In the genomic region with DNA sequence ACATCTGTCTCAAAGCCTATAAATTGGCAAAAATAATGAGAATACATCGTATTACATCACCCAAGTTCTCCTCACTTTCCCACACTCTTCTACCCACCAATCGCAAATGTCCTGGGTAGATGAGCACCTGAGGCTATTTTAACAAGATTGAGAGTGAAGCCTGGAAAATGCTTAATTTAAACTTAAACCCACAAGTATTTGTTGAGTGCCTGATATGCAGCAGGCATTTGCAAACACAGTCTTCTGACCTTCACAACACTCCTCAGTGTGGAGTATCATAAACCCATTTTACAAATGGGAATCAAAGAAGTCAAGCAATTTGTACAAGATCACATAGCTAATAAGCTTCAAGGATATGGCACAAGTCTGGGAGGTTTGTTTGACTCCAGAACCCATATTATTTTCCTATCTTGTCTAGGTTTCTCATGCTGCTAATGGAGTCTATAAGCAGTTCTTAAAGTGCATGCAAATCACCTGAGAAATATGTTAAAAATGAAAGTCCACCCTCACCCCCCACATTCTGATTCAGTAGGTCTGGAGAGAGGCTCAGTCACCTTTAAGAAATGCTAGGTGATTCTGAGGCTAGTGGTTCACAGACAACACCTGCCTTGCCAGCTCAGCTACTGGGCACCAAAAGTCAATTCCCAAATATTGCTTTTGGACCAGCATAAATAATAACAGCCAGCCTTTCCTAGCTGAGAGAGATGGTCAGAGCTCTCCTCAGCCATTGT, we compare ENCODE assay signal across 19 cellular contexts. TPM values are rescaled to one million over a fixed set of nuclear protein-coding genes. Genes with fewer than 3 reads are reported as not detected.
"Had no signal": no experiment of that assay in that cellular context is flagged by ENCODE, and none has a peak within 500 bp of the region (broad histone marks: within the 10 kb centered on the region; RNA-seq: fewer than 3 reads in every experiment).

No MANE protein-coding gene starts in this region.

- H3K4me2 ChIP-seq: hepatocyte had no signal

- H3K9me3 ChIP-seq: psoas muscle, vagina had no signal

- H3K79me2 ChIP-seq: hepatocyte had no signal

- H3K4me3 ChIP-seq: coronary artery, dorsolateral prefrontal cortex, hepatocyte, left ventricle myocardium inferior, lung, psoas muscle, stomach, vagina had no signal

- H3K4me1 ChIP-seq: left ventricle myocardium inferior, psoas muscle, vagina had no signal

- H3K27me3 ChIP-seq: stomach, vagina had no signal

- H3K27ac ChIP-seq: dorsolateral prefrontal cortex, hepatocyte, left ventricle myocardium inferior, psoas muscle, stomach, vagina had no signal

- H3K36me3 ChIP-seq: left ventricle myocardium inferior, stomach, vagina had no signal

- DNase-seq: dorsolateral prefrontal cortex; effector CD8-positive, alpha-beta T cell; foreskin melanocyte; head of caudate nucleus; kidney glomerular epithelial cell; left ventricle myocardium inferior; mesenchymal stem cell; naive B cell; psoas muscle; retina; stimulated activated CD4-positive, alpha-beta T cell treated with anti-CD3 and anti-CD28 coated beads, Interleukin-2, amount 100 ng/mL, for 24 hours; stimulated activated CD4-positive, alpha-beta T cell treated with anti-CD3 and anti-CD28 coated beads, Interleukin-4, amount 100 ng/mL, for 4 hours; stimulated activated naive CD4-positive, alpha-beta T cell; stomach had no signal

- H2AFZ ChIP-seq: hepatocyte had no signal

RNA-seq across cellular contexts. Expression of a gene that starts 49.8 kb away (rescaled TPM):
- polyA plus RNA-seq: esophagus, stomach had no signal
